1 cellular context compared by ENCODE assay signal in genomic region chr2:112275314-112275886, GRCh38.
TF ChIP-seq lines count a peak whose summit lies in the region.

Gene ZC3H6 (plus strand): TSS chr2:112275597. CDS start chr2:112275995, 398 bp downstream.

TF ChIP-seq in HEK293, 187 proteins besides CTCF, POLR2A, EP300 and RAD21 (continued from another document and continues in another):
- TF ChIP-seq AEBP2 (tag by site-specific recombination; IDR thresholded peaks at IDR 0.05; ENCODE audit: borderline replicate concordance) (no peak), MEIS1 (CRISPR knock-in tag; IDR thresholded peaks at IDR 0.05; ENCODE audit: borderline replicate concordance) (no peak), ZNF654 (tag by site-specific recombination; IDR thresholded peaks at IDR 0.05; ENCODE audit: low read depth) (no peak), ZNF169 (tag by site-specific recombination; IDR thresholded peaks at IDR 0.05) (no peak), ZNF571 (tag by site-specific recombination; IDR thresholded peaks at IDR 0.05) (no peak), PRDM2 (tag by site-specific recombination; IDR thresholded peaks at IDR 0.05; ENCODE audit: borderline replicate concordance) (no peak), BCL6B (tag by site-specific recombination; IDR thresholded peaks at IDR 0.05) (no peak), KLF16 (tag by site-specific recombination; IDR thresholded peaks at IDR 0.05) (peak; percentile 95), YY2 (tag by site-specific recombination; IDR thresholded peaks at IDR 0.05) (peak; percentile 98), PRDM10 (tag by site-specific recombination; IDR thresholded peaks at IDR 0.05) (peak; percentile 69), ZNF302 (tag by site-specific recombination; IDR thresholded peaks at IDR 0.05; ENCODE audit: low read depth) (no peak), REST (tag by site-specific recombination; IDR thresholded peaks at IDR 0.05) (peak; percentile 69), ZNF341 (tag by site-specific recombination; IDR thresholded peaks at IDR 0.05; ENCODE audit: low read depth) (no peak; the same call in none of the 2 replicates), KLF1 (tag by site-specific recombination; IDR thresholded peaks at IDR 0.05) (peak; percentile 74), ZNF37A (tag by site-specific recombination; IDR thresholded peaks at IDR 0.05) (no peak), ATF2 (tag by site-specific recombination; IDR thresholded peaks at IDR 0.05; ENCODE audit: low read depth) (no peak), PBX3 (CRISPR knock-in tag; IDR thresholded peaks at IDR 0.05) (peak; percentile 98), ZNF473 (tag by site-specific recombination; IDR thresholded peaks at IDR 0.05) (no peak), ZNF211 (tag by site-specific recombination; IDR thresholded peaks at IDR 0.05; ENCODE audit: low read depth) (no peak), ZNF214 (tag by site-specific recombination; IDR thresholded peaks at IDR 0.05; ENCODE audit: borderline replicate concordance) (no peak), BCL11B (tag by site-specific recombination; IDR thresholded peaks at IDR 0.05; ENCODE audit: low read depth) (peak; percentile 92), MZF1 (tag by site-specific recombination; IDR thresholded peaks at IDR 0.05; ENCODE audit: borderline replicate concordance) (no peak), EGR2 (tag by site-specific recombination; IDR thresholded peaks at IDR 0.05; ENCODE audit: low read depth) (peak; percentile 60), ZNF623 (tag by site-specific recombination; IDR thresholded peaks at IDR 0.05) (no peak), ZNF48 (tag by site-specific recombination; IDR thresholded peaks at IDR 0.05) (no peak), ZNF157 (tag by site-specific recombination; IDR thresholded peaks at IDR 0.05) (no peak), ZNF558 (tag by site-specific recombination; IDR thresholded peaks at IDR 0.05) (no peak), ZFP37 (tag by site-specific recombination; IDR thresholded peaks at IDR 0.05) (peak; percentile 94; the same call in 1 of the 2 replicates), SP3 (tag by site-specific recombination; IDR thresholded peaks at IDR 0.05) (peak; percentile 91), ZNF148 (tag by site-specific recombination; IDR thresholded peaks at IDR 0.05; ENCODE audit: borderline replicate concordance) (no peak), ZNF10 (tag by site-specific recombination; IDR thresholded peaks at IDR 0.05) (0 out of 2 replicates have a peak, but pooled peaks have one; percentile 34), ZNF701 (tag by site-specific recombination; IDR thresholded peaks at IDR 0.05) (no peak), ZNF645 (tag by site-specific recombination; IDR thresholded peaks at IDR 0.05) (no peak), HOXC10 (CRISPR knock-in tag; IDR thresholded peaks at IDR 0.05) (peak; percentile 89; the same call in 1 of the 2 replicates), ZNF311 (tag by site-specific recombination; IDR thresholded peaks at IDR 0.05; ENCODE audit: borderline replicate concordance) (no peak)
